In genomic region chr4:32958586-32958985, GRCh38 we compare ENCODE assay signal across 19 cellular contexts.
DNase-seq lines count a peak whose midpoint lies in the region; TF ChIP-seq lines count a peak whose summit lies in the region.
"Had no signal": no experiment of that assay in that cellular context is flagged by ENCODE, and none has a peak within 500 bp of the region (broad histone marks: within the 10 kb centered on the region; RNA-seq: fewer than 3 reads in every experiment).

No MANE protein-coding gene starts in this region.

- H3K9me3 ChIP-seq in MM.1S (replicated peaks; ENCODE audit: insufficient read depth, low read length): no peaks in the 10 kb centered on the region
- H3K9me3 ChIP-seq in SU-DHL-6 (ENCODE audit: insufficient read depth, low read length): no peaks in the 10 kb centered on the region
- H3K9me3 ChIP-seq in endodermal cell (ENCODE audit: control insufficient read depth, low read length): no peaks in the 10 kb centered on the region
- H3K9me3 ChIP-seq: BE2C, BLaER1 had no signal

- 74 to 92% methylated on average over 2 of the region's 2 CpGs for WGBS in endodermal cell (ENCODE audit: insufficient coverage in 1 of 2, insufficient read length in 1 of 2), 2 experiments

- H3K27ac Mint-ChIP-seq in endodermal cell: no peak overlapping the region
- H3K27ac Mint-ChIP-seq: CD14-positive monocyte; CD4-positive, alpha-beta memory T cell; CD4-positive, CD25-positive, alpha-beta regulatory T cell; CD8-positive, alpha-beta memory T cell had no signal

- H3K27me3 ChIP-seq in MM.1S (replicated peaks; ENCODE audit: insufficient read depth, low read length): no peaks in the 10 kb centered on the region
- no peaks in the 10 kb centered on the region for H3K27me3 ChIP-seq in SU-DHL-6 (ENCODE audit: low read length)
- H3K27me3 ChIP-seq in endodermal cell (ENCODE audit: control insufficient read depth, insufficient read depth, low read length, poor library complexity, severe bottlenecking): no peaks in the 10 kb centered on the region
- H3K27me3 ChIP-seq: BE2C, BLaER1 had no signal

- H3K4me3 ChIP-seq in MM.1S (ENCODE audit: low read length): no peak overlapping the region
- no peak overlapping the region for H3K4me3 ChIP-seq in SU-DHL-6 (ENCODE audit: insufficient read depth, low read length, poor library complexity, severe bottlenecking)
- H3K4me3 ChIP-seq in endodermal cell (ENCODE audit: low read length): no peak overlapping the region
- H3K4me3 ChIP-seq: BLaER1, GM12878 had no signal

- no peaks in the 10 kb centered on the region for H3K9me2 ChIP-seq in MM.1S (replicated peaks; ENCODE audit: insufficient read depth, low read length)
- no peaks in the 10 kb centered on the region for H3K9me2 ChIP-seq in SU-DHL-6 (replicated peaks; ENCODE audit: insufficient read depth, low read length)

- H3K4me1 ChIP-seq in MM.1S (ENCODE audit: low read length): no peaks in the 10 kb centered on the region
- H3K4me1 ChIP-seq in endodermal cell (ENCODE audit: control insufficient read depth, insufficient read depth, low read length): no peaks in the 10 kb centered on the region
- H3K4me1 ChIP-seq: BE2C, BLaER1 had no signal

- H3K9ac ChIP-seq in MM.1S (ENCODE audit: low read length) (no peak overlapping the region), SU-DHL-6 (ENCODE audit: low read length) (no peak overlapping the region), endodermal cell (ENCODE audit: extremely low read depth, low read length, poor library complexity, severe bottlenecking) (no peak overlapping the region)
- H3K9ac ChIP-seq: BLaER1 had no signal

- H3K9me3 Mint-ChIP-seq in endodermal cell: no peaks in the 10 kb centered on the region

- no peaks in the 10 kb centered on the region for H4K20me1 ChIP-seq in MM.1S (ENCODE audit: insufficient read depth, low read length)
- H4K20me1 ChIP-seq in SU-DHL-6 (ENCODE audit: low read depth, low read length): no peaks in the 10 kb centered on the region
- H4K20me1 ChIP-seq: BLaER1 had no signal

- no peaks in the 10 kb centered on the region for H3K79me2 ChIP-seq in MM.1S (ENCODE audit: low read length)
- H3K79me2 ChIP-seq in SU-DHL-6 (ENCODE audit: insufficient read depth, low read length): no peaks in the 10 kb centered on the region

- H3K36me3 ChIP-seq in MM.1S (replicated peaks; ENCODE audit: insufficient read depth, low read length) (no peaks in the 10 kb centered on the region), SU-DHL-6 (ENCODE audit: low read length) (no peaks in the 10 kb centered on the region), endodermal cell (ENCODE audit: control insufficient read depth, insufficient read depth, low read length) (no peaks in the 10 kb centered on the region)
- H3K36me3 ChIP-seq: BE2C, BLaER1 had no signal

- no peaks in the 10 kb centered on the region for H3K27me3 Mint-ChIP-seq in endodermal cell (ENCODE audit: insufficient read depth)
- H3K27me3 Mint-ChIP-seq: CD4-positive, alpha-beta memory T cell; CD4-positive, CD25-positive, alpha-beta regulatory T cell; CD8-positive, alpha-beta memory T cell had no signal

- no peaks in the 10 kb centered on the region for H3F3A ChIP-seq in MM.1S (ENCODE audit: insufficient read depth, low read length)
- H3F3A ChIP-seq in SU-DHL-6 (ENCODE audit: insufficient read depth): no peaks in the 10 kb centered on the region

- peak overlapping the region; percentile 47; the same call in 1 of the 2 replicates for H2AFZ ChIP-seq in MM.1S (ENCODE audit: low read length)
- H2AFZ ChIP-seq in SU-DHL-6 (ENCODE audit: low read depth, low read length, severe bottlenecking): peak overlapping the region; percentile 41

- TF ChIP-seq CTCF in MM.1S (IDR thresholded peaks at IDR 0.05; ENCODE audit: low read length) (no peak), SU-DHL-6 (IDR thresholded peaks at IDR 0.05; ENCODE audit: insufficient read depth, low read length, poor library complexity, severe bottlenecking) (no peak), endodermal cell (conservative IDR thresholded peaks at IDR 0.05) (no peak)

- no peak overlapping the region for H3K27ac ChIP-seq in MM.1S (ENCODE audit: low read length)
- no peak overlapping the region for H3K27ac ChIP-seq in SU-DHL-6 (ENCODE audit: low read depth, low read length)
- H3K27ac ChIP-seq in endodermal cell (ENCODE audit: low read depth, low read length): no peak overlapping the region
- H3K27ac ChIP-seq: BLaER1 had no signal

- no peak overlapping the region for H3K4me3 Mint-ChIP-seq in endodermal cell
- H3K4me3 Mint-ChIP-seq: CD14-positive monocyte; CD4-positive, alpha-beta memory T cell; CD4-positive, CD25-positive, alpha-beta regulatory T cell; CD8-positive, alpha-beta memory T cell had no signal

- H3K4me2 ChIP-seq in MM.1S (ENCODE audit: low read depth, low read length) (no peak overlapping the region), SU-DHL-6 (ENCODE audit: low read depth, low read length, poor library complexity, severe bottlenecking) (no peak overlapping the region)
- H3K4me2 ChIP-seq: BLaER1 had no signal

- DNase-seq in ELR (ENCODE audit: low read depth) (peak; percentile 1), MM.1S (no peak), endodermal cell (no peak), DMS 273 treated with DMSO at 0.1 percent for 48 hours (lab: John Stamatoyannopoulos, UW) (no peak), HT-29 (ENCODE audit: low spot score) (no peak)
- DNase-seq: 8988T; ACHN; BE2C; C1 segment of cervical spinal cord; CD4-positive, alpha-beta memory T cell; CD4-positive, CD25-positive, alpha-beta regulatory T cell; CD8-positive, alpha-beta memory T cell; COR-L47; DMS79 treated with DMSO at 0.1 percent for 48 hours; GDM1 had no signal

- peaks cover 13% of the 10 kb centered on the region for H3K4me1 Mint-ChIP-seq in endodermal cell
- H3K4me1 Mint-ChIP-seq: CD14-positive monocyte; CD4-positive, alpha-beta memory T cell; CD4-positive, CD25-positive, alpha-beta regulatory T cell; CD8-positive, alpha-beta memory T cell had no signal

- H3K36me3 Mint-ChIP-seq in endodermal cell (ENCODE audit: low read depth): no peaks in the 10 kb centered on the region
- H3K36me3 Mint-ChIP-seq: CD14-positive monocyte; CD4-positive, alpha-beta memory T cell; CD4-positive, CD25-positive, alpha-beta regulatory T cell; CD8-positive, alpha-beta memory T cell had no signal
